In genomic region chr5:1987471-1987870, GRCh38 we compare ENCODE assay signal across 33 cellular contexts.
"Had no signal": no experiment of that assay in that cellular context is flagged by ENCODE, and none has a peak within 500 bp of the region (broad histone marks: within the 10 kb centered on the region; RNA-seq: fewer than 3 reads in every experiment).

No MANE protein-coding gene starts in this region.

- DNase-seq: activated B cell treated with CpG ODN at 0.5 μM for 24 hours; activated CD4-positive, alpha-beta memory T cell treated with anti-CD3 and anti-CD28 coated beads for 36 hours; activated CD4-positive, alpha-beta T cell treated with anti-CD3 and anti-CD28 coated beads for 4 hours; activated CD4-positive, alpha-beta T cell treated with anti-CD3 and anti-CD28 coated beads, Interleukin-2, amount 10 ng/mL, durations not matched to agents 24 days and 14 days; activated CD4-positive, alpha-beta T cell treated with anti-CD3 and anti-CD28 coated beads, Interleukin-2, amount 50 U/mL, for 1 hour; activated CD4-positive, alpha-beta T cell treated with anti-CD3 and anti-CD28 coated beads, Interleukin-2, amount 50 U/mL, for 4 hours; activated CD4-positive, CD25-positive, alpha-beta regulatory T cell treated with anti-CD3 and anti-CD28 coated beads, Interleukin-2, amount 50 U/mL, for 72 hours; activated CD8-positive, alpha-beta memory T cell treated with anti-CD3 and anti-CD28 coated beads, Interleukin-2, amount 50 U/mL, for 4 hours; activated CD8-positive, alpha-beta T cell treated with anti-CD3 and anti-CD28 coated beads for 36 hours; activated effector memory CD4-positive, alpha-beta T cell treated with anti-CD3 and anti-CD28 coated beads, Interleukin-2, amount 50 U/mL, for 16 hours; activated gamma-delta T cell treated with Interleukin-2 at 50 U/mL for 16 hours; activated naive CD4-positive, alpha-beta T cell; activated naive CD4-positive, alpha-beta T cell treated with anti-CD3 and anti-CD28 coated beads for 36 hours; activated naive CD4-positive, alpha-beta T cell treated with anti-CD3 and anti-CD28 coated beads, Interleukin-2, amount 50 U/mL, for 16 hours; activated naive CD8-positive, alpha-beta T cell treated with anti-CD3 and anti-CD28 coated beads for 36 hours; activated T-cell treated with anti-CD3 and anti-CD28 coated beads for 4 hours; activated T-cell treated with anti-CD3 and anti-CD28 coated beads, Interleukin-2, amount 50 U/mL, for 1 hour; activated T-cell treated with anti-CD3 and anti-CD28 coated beads, Interleukin-2, amount 50 U/mL, for 4 hours; activated T-cell treated with anti-CD3 and anti-CD28 coated beads, Interleukin-2, amount 50 U/mL, for 72 hours; adrenal gland; amniotic stem cell; aorta; body of pancreas; brain microvascular endothelial cell; caudate nucleus; SW 1271; T-helper 1 cell; T-helper 2 cell; T-helper 9 cell had no signal

- ATAC-seq: activated CD8-positive, alpha-beta T cell treated with anti-CD3 and anti-CD28 coated beads for 36 hours; activated naive CD4-positive, alpha-beta T cell treated with anti-CD3 and anti-CD28 coated beads, Interleukin-2, amount 50 U/mL, for 72 hours; activated T-cell treated with anti-CD3 and anti-CD28 coated beads, Interleukin-2, amount 50 U/mL, for 4 hours; activated T-cell treated with anti-CD3 and anti-CD28 coated beads, Interleukin-2, amount 50 U/mL, for 72 hours; activated T-helper 17 cell treated with anti-CD3 and anti-CD28 coated beads, Interleukin-2, amount 50 U/mL, for 72 hours; body of pancreas had no signal

- H3K4me1 ChIP-seq: adrenal gland, body of pancreas, breast epithelium had no signal

- H3K27ac ChIP-seq: adrenal gland, body of pancreas, brain microvascular endothelial cell, breast epithelium, VCaP had no signal

- H3K36me3 ChIP-seq: adrenal gland, brain microvascular endothelial cell, breast epithelium had no signal

- H3K27me3 ChIP-seq: adrenal gland, body of pancreas, brain microvascular endothelial cell, breast epithelium had no signal

- H3K4me3 ChIP-seq: adrenal gland, body of pancreas, breast epithelium had no signal

- H3K9me3 ChIP-seq: body of pancreas had no signal
